In the genomic region with DNA sequence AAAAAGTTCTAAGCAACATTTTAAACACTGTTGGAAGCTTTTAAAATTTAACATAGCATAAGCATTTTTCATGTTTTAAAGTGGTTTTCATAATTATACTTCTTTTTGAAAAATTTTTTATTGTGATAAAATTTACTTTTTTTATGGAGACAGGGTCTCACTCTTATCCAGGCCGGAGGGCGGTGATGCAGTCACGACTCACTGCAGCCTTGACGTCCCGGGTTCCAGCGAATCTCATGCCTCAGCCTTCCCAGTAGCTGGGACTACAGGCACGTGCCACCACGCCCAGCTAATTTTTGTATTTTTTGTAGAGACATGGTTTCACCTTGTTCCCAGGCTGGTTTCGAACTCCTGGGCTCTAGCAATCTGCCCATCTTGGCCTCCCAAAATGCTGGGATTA, we compare ENCODE assay signal across 24 cellular contexts.
"Had no signal": no experiment of that assay in that cellular context is flagged by ENCODE, and none has a peak within 500 bp of the region (broad histone marks: within the 10 kb centered on the region; RNA-seq: fewer than 3 reads in every experiment).

No MANE protein-coding gene starts in this region.

- H3K9me3 ChIP-seq: esophagus muscularis mucosa, prostate gland, sigmoid colon, stomach, thyroid gland had no signal

- H3K27ac ChIP-seq: esophagus muscularis mucosa, prostate gland, sigmoid colon, stomach, thyroid gland had no signal

- ATAC-seq: left lobe of liver; naive thymus-derived CD4-positive, alpha-beta T cell; right cardiac atrium; stimulated activated effector memory CD8-positive, alpha-beta T cell treated with anti-CD3 and anti-CD28 coated beads, Interleukin-12 subunit alpha, Interleukin-12 subunit beta, amount 100 ng/mL, for 72 hours had no signal

- FAIRE-seq: colon, frontal cortex had no signal

- H3K4me3 ChIP-seq: dorsolateral prefrontal cortex, esophagus muscularis mucosa, prostate gland, sigmoid colon, stomach, thyroid gland had no signal

- H3K27me3 ChIP-seq: dorsolateral prefrontal cortex, esophagus muscularis mucosa, sigmoid colon, stomach, thyroid gland had no signal

- DNase-seq: dorsolateral prefrontal cortex; effector CD4-positive, alpha-beta T cell; hypothalamus; immature natural killer cell; islet precursor cell; mesendoderm; midbrain; naive thymus-derived CD4-positive, alpha-beta T cell; nephron progenitor cell; nucleus accumbens; right cardiac atrium; sigmoid colon; stimulated activated CD4-positive, alpha-beta T cell treated with anti-CD3 and anti-CD28 coated beads, Interleukin-2, amount 100 ng/mL, for 24 hours; stimulated activated CD4-positive, alpha-beta T cell treated with anti-CD3 and anti-CD28 coated beads, Interleukin-4, amount 100 ng/mL, for 24 hours; stimulated activated naive CD4-positive, alpha-beta T cell treated with Interleukin-2 at 50 U/mL for 16 hours; stomach; thyroid gland; trophoblast cell had no signal

- H3K36me3 ChIP-seq: esophagus muscularis mucosa, prostate gland, sigmoid colon, thyroid gland had no signal

- H3K4me1 ChIP-seq: prostate gland had no signal
